In genomic region chr12:91852646-91853045, GRCh38 we compare ENCODE assay signal across 1 cellular context.
TF ChIP-seq lines count a peak whose summit lies in the region.

No MANE protein-coding gene starts in this region.

TF ChIP-seq in WTC11, 78 proteins besides CTCF, POLR2A, EP300 and RAD21 (continued from another document):
- TF ChIP-seq GTF2I (CRISPR knock-in tag; conservative IDR thresholded peaks at IDR 0.05) = no peak
